In the genomic region with DNA sequence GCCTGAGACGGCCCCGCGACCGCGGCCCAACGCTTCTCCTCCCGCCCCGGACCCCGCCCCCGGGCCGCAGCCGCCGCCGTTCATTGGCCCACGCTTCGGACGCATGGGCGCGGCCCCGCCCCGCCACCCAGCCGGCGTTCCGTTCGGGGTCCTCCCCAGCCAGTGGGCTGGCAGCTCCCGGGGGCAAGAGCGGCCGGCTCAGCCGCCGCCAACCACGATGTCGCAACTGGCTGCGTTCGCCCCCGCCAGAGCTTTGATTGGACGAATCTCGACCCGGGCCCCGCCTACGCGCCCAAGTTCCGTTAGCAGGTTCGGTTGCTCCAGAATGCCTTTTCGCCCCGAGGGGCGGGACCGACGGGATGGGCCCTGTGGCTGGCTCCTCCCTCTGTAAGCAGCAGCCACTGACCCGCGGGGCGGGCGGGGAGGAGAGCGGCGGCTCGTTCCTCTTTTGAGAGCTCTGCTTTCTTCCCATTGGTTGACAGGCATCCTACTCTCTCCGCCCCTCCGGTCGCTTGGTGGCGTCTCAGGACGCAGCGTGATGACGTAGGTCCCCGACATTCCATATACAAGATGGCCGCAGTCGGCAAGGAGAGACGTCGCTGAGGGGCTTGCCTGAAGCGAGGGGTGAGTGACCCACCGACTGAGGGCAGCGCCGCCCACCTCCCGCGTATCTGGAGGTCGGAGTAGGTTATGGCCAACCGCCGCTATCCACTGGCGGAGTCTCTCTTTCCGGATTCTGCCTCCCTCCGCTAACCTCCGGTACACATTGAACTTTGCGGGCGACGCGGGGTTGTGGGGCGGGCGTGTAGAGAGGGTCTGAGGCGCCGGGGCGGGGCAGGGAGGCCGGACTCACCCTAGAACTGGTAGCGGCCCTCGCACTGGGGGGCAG, we compare ENCODE assay signal across 8 cellular contexts. TPM values are rescaled to one million over a fixed set of nuclear protein-coding genes. Genes with fewer than 3 reads are reported as not detected.
DNase-seq lines count a peak whose midpoint lies in the region; ATAC-seq, FAIRE-seq and TF ChIP-seq lines count a peak whose summit lies in the region.

A gene (plus strand): TSS at position 554 of the 889 bp plus-strand sequence. CDS start 11,269 bp downstream, outside the sequence.
A gene (minus strand): TSS at position 4 of the 889 bp plus-strand sequence. CDS start 15,054 bp downstream, outside the sequence.

- H3K4me3 ChIP-seq in GM12875 (ENCODE audit: low read depth, low read length) = peak within 1 kb of the TSS; percentile 85
- peak within 1 kb of the TSS; percentile 94 for H3K4me3 ChIP-seq in adipocyte (ENCODE audit: low read length)
- H3K4me3 ChIP-seq in pancreas = peak within 1 kb of the TSS; percentile 81 to 92 (median 87)
- H3K4me3 ChIP-seq in tibial artery = peak within 1 kb of the TSS; percentile 73 to 97

- H3K27ac ChIP-seq in pancreas = peak within 1 kb of the TSS; percentile 69 to 87 (median 82)
- peak within 1 kb of the TSS; percentile 94 for H3K27ac ChIP-seq in tibial artery

- peak within 1 kb of the TSS; percentile 93 for H3K9ac ChIP-seq in adipocyte (ENCODE audit: low read length)

- no peaks in the 10 kb centered on the region for H3K36me3 ChIP-seq in adipocyte (ENCODE audit: control insufficient read depth, insufficient read depth, low read length, severe bottlenecking)
- no peaks in the 10 kb centered on the region for H3K36me3 ChIP-seq in pancreas
- H3K36me3 ChIP-seq in tibial artery = no peaks in the 10 kb centered on the region

- peak; percentile 98 for FAIRE-seq in pancreas (lab: Jason Lieb, UNC)

- WGBS in pancreas, 2 donors = 0% methylated on average over 52 to 92 of the region's 92 CpGs

- TF ChIP-seq CTCF in GM12875 (IDR thresholded peaks at IDR 0.05; ENCODE audit: borderline replicate concordance, insufficient read depth, low read depth, low read length) (no peak), pancreas (IDR thresholded peaks at IDR 0.05) (no peak), tibial artery (IDR thresholded peaks at IDR 0.05) (no peak)

- intact Hi-C loops in Right ventricle myocardium superior (cut with DNase I) (no loop called here), pancreas (cut with DNase I) (no loop called here), tibial artery (cut with DNase I; ENCODE audit: low total_unique reads) (loop anchor here (1.0 to 5.0 kb wide), 2 partner anchors 50 to 116 kb away; no protein-coding TSS in a partner anchor)

- H3K9me3 ChIP-seq in adipocyte (ENCODE audit: control insufficient read depth, low read length) (no peaks in the 10 kb centered on the region), pancreas (no peaks in the 10 kb centered on the region), tibial artery (no peaks in the 10 kb centered on the region)

- peak; percentile 100 for DNase-seq in NCI-H1436 (lab: John Stamatoyannopoulos, UW)
- DNase-seq in T follicular helper cell (ENCODE audit: low read depth) = peak; percentile 100
- DNase-seq in adipocyte (ENCODE audit: low read depth) = peak; percentile 100
- DNase-seq in Right ventricle myocardium superior = peak; percentile 100
- peak; percentile 98 to 100 (median 100) for DNase-seq in pancreas
- DNase-seq in tibial artery = peak; percentile 100

- H3K27me3 ChIP-seq in adipocyte (replicated peaks; ENCODE audit: control insufficient read depth, insufficient read depth, low read length) (no peaks in the 10 kb centered on the region), pancreas (no peaks in the 10 kb centered on the region), tibial artery (no peaks in the 10 kb centered on the region)

- peaks cover 48% of the 10 kb centered on the region for H3K4me1 ChIP-seq in adipocyte (ENCODE audit: control insufficient read depth, insufficient read depth, low read length)
- H3K4me1 ChIP-seq in pancreas = peaks cover 20 to 43% (median 30%) of the 10 kb centered on the region in 3 donors
- H3K4me1 ChIP-seq in tibial artery = peaks cover 0 to 41% (median 30%) of the 10 kb centered on the region in 4 donors

- ATAC-seq in HG02798 (IDR thresholded peaks at IDR 0.05; ENCODE audit: poor library complexity, unreplicated experiment) (peak; percentile 89), Right ventricle myocardium superior (ENCODE audit: poor library complexity) (peak; percentile 95), pancreas (peak; percentile 90 to 96 (median 92))

RNA-seq across cellular contexts. Expression of the first gene that starts in this region (rescaled TPM):
- total RNA-seq in Right ventricle myocardium superior (31.9 TPM), pancreas (10 to 100 TPM; 14.0 to 23.4 (median 16.1) TPM)
- 10 to 100 TPM in 1 of 2 donors, 1 to 10 TPM in 1; 7.9 to 10.0 TPM for polyA plus RNA-seq in pancreas

RNA-seq across cellular contexts. Expression of the second gene that starts in this region (rescaled TPM):
- total RNA-seq in Right ventricle myocardium superior (92.5 TPM), pancreas (10 to 100 TPM; 24.9 to 32.7 (median 28.3) TPM)
- 10 to 100 TPM; 14.0 to 24.5 TPM for polyA plus RNA-seq in pancreas

Comparison
In these comparisons a context has a peak if more than half of its experiments do, and no peak if none do; other contexts are left out.
1. Peak in every context shown above with its lines: DNase-seq, ATAC-seq, H3K4me3 ChIP-seq and H3K27ac ChIP-seq.